ENCODE assay signal across 29 cellular contexts in genomic region chr4:37985730-37986275, GRCh38. TPM values are rescaled to one million over a fixed set of nuclear protein-coding genes. Genes with fewer than 3 reads are reported as not detected.
DNase-seq lines count a peak whose midpoint lies in the region; ATAC-seq and TF ChIP-seq lines count a peak whose summit lies in the region.
"Had no signal": no experiment of that assay in that cellular context is flagged by ENCODE, and none has a peak within 500 bp of the region (broad histone marks: within the 10 kb centered on the region; RNA-seq: fewer than 3 reads in every experiment).

No MANE protein-coding gene starts in this region.

- no peaks in the 10 kb centered on the region for H3K36me3 ChIP-seq in Karpas-422 (ENCODE audit: insufficient read depth, low read length)
- H3K36me3 ChIP-seq: BE2C, suprapubic skin, WERI-Rb-1 had no signal

- no peaks in the 10 kb centered on the region for H3K27me3 ChIP-seq in Karpas-422 (ENCODE audit: low read length)
- H3K27me3 ChIP-seq: BE2C, dorsolateral prefrontal cortex, suprapubic skin had no signal

- no peaks in the 10 kb centered on the region for H3K27me3 Mint-ChIP-seq in activated naive CD8-positive, alpha-beta T cell treated with anti-CD3 and anti-CD28 coated beads, Interleukin-2, amount 50 U/mL, for 24 hours
- H3K27me3 Mint-ChIP-seq in activated naive CD8-positive, alpha-beta T cell treated with anti-CD3 and anti-CD28 coated beads for 36 hours = no peaks in the 10 kb centered on the region
- no peaks in the 10 kb centered on the region for H3K27me3 Mint-ChIP-seq in dendritic cell treated with granulocyte-macrophage colony-stimulating factor and Interleukin-4, amounts not matched to agents 40 ng/mL and 50 ng/mL, for 4 days
- no peaks in the 10 kb centered on the region for H3K27me3 Mint-ChIP-seq in type B pancreatic cell
- H3K27me3 Mint-ChIP-seq: activated naive CD8-positive, alpha-beta T cell; central memory CD8-positive, alpha-beta T cell had no signal

- peak; percentile 15 for ATAC-seq in activated naive CD8-positive, alpha-beta T cell treated with anti-CD3 and anti-CD28 coated beads, Interleukin-2, amount 50 U/mL, for 24 hours
- ATAC-seq in HG02870 (IDR thresholded peaks at IDR 0.05; ENCODE audit: unreplicated experiment) = peak; percentile 44

- H3K4me1 Mint-ChIP-seq in activated naive CD8-positive, alpha-beta T cell treated with anti-CD3 and anti-CD28 coated beads, Interleukin-2, amount 50 U/mL, for 24 hours = peaks cover 36% of the 10 kb centered on the region
- peaks cover 21% of the 10 kb centered on the region for H3K4me1 Mint-ChIP-seq in activated naive CD8-positive, alpha-beta T cell treated with anti-CD3 and anti-CD28 coated beads for 36 hours
- peaks cover 55% of the 10 kb centered on the region for H3K4me1 Mint-ChIP-seq in dendritic cell treated with granulocyte-macrophage colony-stimulating factor and Interleukin-4, amounts not matched to agents 40 ng/mL and 50 ng/mL, for 4 days (ENCODE audit: low read depth)
- H3K4me1 Mint-ChIP-seq in type B pancreatic cell (ENCODE audit: unreplicated experiment) = peaks cover 51% of the 10 kb centered on the region

- no peaks in the 10 kb centered on the region for H4K20me1 ChIP-seq in Karpas-422 (ENCODE audit: insufficient read depth, low read depth, low read length)

- no peaks in the 10 kb centered on the region for H3K9me3 Mint-ChIP-seq in activated naive CD8-positive, alpha-beta T cell treated with anti-CD3 and anti-CD28 coated beads, Interleukin-2, amount 50 U/mL, for 24 hours
- H3K9me3 Mint-ChIP-seq in activated naive CD8-positive, alpha-beta T cell treated with anti-CD3 and anti-CD28 coated beads for 36 hours = no peaks in the 10 kb centered on the region
- no peaks in the 10 kb centered on the region for H3K9me3 Mint-ChIP-seq in dendritic cell treated with granulocyte-macrophage colony-stimulating factor and Interleukin-4, amounts not matched to agents 40 ng/mL and 50 ng/mL, for 4 days
- no peaks in the 10 kb centered on the region for H3K9me3 Mint-ChIP-seq in type B pancreatic cell
- H3K9me3 Mint-ChIP-seq: activated T-helper 2 cell treated with anti-CD3 and anti-CD28 coated beads, Interferon-gamma antibody, Interleukin-2, Interleukin-4, amounts not matched to agents 10 μg/mL and 5 μg/mL and 100 μg/mL, durations not matched to agents 14 hours and 24 hours and 36 hours; central memory CD8-positive, alpha-beta T cell had no signal

- H3K4me2 ChIP-seq in Karpas-422 (ENCODE audit: low read depth, low read length, poor library complexity, severe bottlenecking) = no peak overlapping the region

- no peak overlapping the region for H3K9ac ChIP-seq in Karpas-422 (ENCODE audit: low read length)

- H3K4me3 ChIP-seq in Karpas-422 (ENCODE audit: low read length) = no peak overlapping the region
- H3K4me3 ChIP-seq: dorsolateral prefrontal cortex, skin epidermis, suprapubic skin had no signal

- intact Hi-C loops in dendritic cell treated with granulocyte-macrophage colony-stimulating factor and Interleukin-4, amounts not matched to agents 40 ng/mL and 50 ng/mL, for 4 days (cut with micrococcal nuclease) = no loop called here

- H3K27ac ChIP-seq in Karpas-422 (ENCODE audit: low read length) = no peak overlapping the region
- H3K27ac ChIP-seq: dorsolateral prefrontal cortex, skin epidermis, suprapubic skin, WERI-Rb-1 had no signal

- H3K36me3 Mint-ChIP-seq in activated naive CD8-positive, alpha-beta T cell treated with anti-CD3 and anti-CD28 coated beads, Interleukin-2, amount 50 U/mL, for 24 hours (ENCODE audit: low read depth) = peaks cover 12% of the 10 kb centered on the region
- H3K36me3 Mint-ChIP-seq in activated naive CD8-positive, alpha-beta T cell treated with anti-CD3 and anti-CD28 coated beads for 36 hours = peaks cover 2% of the 10 kb centered on the region
- peaks cover 23% of the 10 kb centered on the region for H3K36me3 Mint-ChIP-seq in dendritic cell treated with granulocyte-macrophage colony-stimulating factor and Interleukin-4, amounts not matched to agents 40 ng/mL and 50 ng/mL, for 4 days (ENCODE audit: low read depth)
- H3K36me3 Mint-ChIP-seq in type B pancreatic cell = peaks cover 8% of the 10 kb centered on the region

- no peaks in the 10 kb centered on the region for H3K9me2 ChIP-seq in Karpas-422 (replicated peaks; ENCODE audit: insufficient read depth, low read length)

- H3K27ac Mint-ChIP-seq in activated naive CD8-positive, alpha-beta T cell treated with anti-CD3 and anti-CD28 coated beads, Interleukin-2, amount 50 U/mL, for 24 hours = no peak overlapping the region
- H3K27ac Mint-ChIP-seq in activated naive CD8-positive, alpha-beta T cell treated with anti-CD3 and anti-CD28 coated beads for 36 hours = no peak overlapping the region
- peak overlapping the region; percentile 37 for H3K27ac Mint-ChIP-seq in dendritic cell treated with granulocyte-macrophage colony-stimulating factor and Interleukin-4, amounts not matched to agents 40 ng/mL and 50 ng/mL, for 4 days
- peak overlapping the region; percentile 44 for H3K27ac Mint-ChIP-seq in type B pancreatic cell
- H3K27ac Mint-ChIP-seq: activated naive CD8-positive, alpha-beta T cell; activated T-helper 2 cell treated with anti-CD3 and anti-CD28 coated beads, Interferon-gamma antibody, Interleukin-2, Interleukin-4, amounts not matched to agents 10 μg/mL and 5 μg/mL and 100 μg/mL, durations not matched to agents 14 hours and 24 hours and 36 hours had no signal

- no peaks in the 10 kb centered on the region for H3K9me3 ChIP-seq in Karpas-422 (ENCODE audit: low read length)
- H3K9me3 ChIP-seq: BE2C, suprapubic skin had no signal

- H3K4me3 Mint-ChIP-seq in activated naive CD8-positive, alpha-beta T cell treated with anti-CD3 and anti-CD28 coated beads, Interleukin-2, amount 50 U/mL, for 24 hours = no peak overlapping the region
- no peak overlapping the region for H3K4me3 Mint-ChIP-seq in activated naive CD8-positive, alpha-beta T cell treated with anti-CD3 and anti-CD28 coated beads for 36 hours
- H3K4me3 Mint-ChIP-seq in dendritic cell treated with granulocyte-macrophage colony-stimulating factor and Interleukin-4, amounts not matched to agents 40 ng/mL and 50 ng/mL, for 4 days = no peak overlapping the region
- H3K4me3 Mint-ChIP-seq in type B pancreatic cell = no peak overlapping the region
- H3K4me3 Mint-ChIP-seq: activated naive CD8-positive, alpha-beta T cell; central memory CD8-positive, alpha-beta T cell had no signal

- no peak overlapping the region for H2AFZ ChIP-seq in Karpas-422 (ENCODE audit: low read length)

- H3K4me1 ChIP-seq in Karpas-422 (ENCODE audit: low read length) = no peaks in the 10 kb centered on the region
- H3K4me1 ChIP-seq: BE2C had no signal

- no peak for DNase-seq in activated naive CD8-positive, alpha-beta T cell treated with anti-CD3 and anti-CD28 coated beads, Interleukin-2, amount 50 U/mL, for 24 hours
- no peak for DNase-seq in activated naive CD8-positive, alpha-beta T cell treated with anti-CD3 and anti-CD28 coated beads for 36 hours
- no peak for DNase-seq in type B pancreatic cell (ENCODE audit: extremely low spot score, unreplicated experiment)
- no peak for DNase-seq in midbrain (lab: John Stamatoyannopoulos, UW)
- no peak for DNase-seq in Karpas-422
- no peak for DNase-seq in activated gamma-delta T cell treated with Interleukin-2 at 50 U/mL for 16 hours
- DNase-seq: activated CD4-positive, alpha-beta T cell treated with anti-CD3 and anti-CD28 coated beads, Interleukin-2, amount 50 U/mL, for 1 hour; BE2C; COR-L47; DND-41; dorsolateral prefrontal cortex; glutamatergic neuron; NCI-H1048; NCI-H1930; NCI-H226; nucleus accumbens; stimulated activated CD4-positive, alpha-beta T cell treated with anti-CD3 and anti-CD28 coated beads, Interleukin-1b, Interleukin-23, amount 100 ng/mL, for 48 hours; WERI-Rb-1 had no signal

- TF ChIP-seq CTCF in type B pancreatic cell (conservative IDR thresholded peaks at IDR 0.05) = no peak

- H3K79me2 ChIP-seq in Karpas-422 (ENCODE audit: low read length) = peaks cover 68% of the 10 kb centered on the region

RNA-seq across cellular contexts. Expression of gene PTTG2, which starts 25.6 kb away (rescaled TPM):
- total RNA-seq in activated naive CD8-positive, alpha-beta T cell treated with anti-CD3 and anti-CD28 coated beads for 36 hours = under 1 TPM in 1 of 2 experiments, not detected in 1; 0.34 TPM
- total RNA-seq in type B pancreatic cell (ENCODE audit: low replicate concordance) = not detected in 2 replicates
- total RNA-seq in Karpas-422 (2014; rRNA removed; shearing (Covaris generic); ENCODE audit: low replicate concordance) = 6.8 TPM in 1 of 2 replicates, not detected in the other
- total RNA-seq: activated T-helper 2 cell treated with anti-CD3 and anti-CD28 coated beads, Interferon-gamma antibody, Interleukin-2, Interleukin-4, amounts not matched to agents 10 μg/mL and 5 μg/mL and 100 μg/mL, durations not matched to agents 14 hours and 24 hours and 36 hours; endothelial cell of umbilical vein; H1; kidney epithelial cell; lung microvascular endothelial cell; suprapubic skin had no signal

Comparison
In these comparisons a context has a peak if more than half of its experiments do, and no peak if none do; other contexts are left out.
1. H3K27ac Mint-ChIP-seq: peak in dendritic cell treated with granulocyte-macrophage colony-stimulating factor and Interleukin-4, amounts not matched to agents 40 ng/mL and 50 ng/mL, for 4 days (single experiment) and type B pancreatic cell (single experiment); none in activated naive CD8-positive, alpha-beta T cell treated with anti-CD3 and anti-CD28 coated beads, Interleukin-2, amount 50 U/mL, for 24 hours (single experiment) and activated naive CD8-positive, alpha-beta T cell treated with anti-CD3 and anti-CD28 coated beads for 36 hours (single experiment).